14 cellular contexts compared by ENCODE assay signal in genomic region chr3:132134611-132135010, GRCh38.
DNase-seq lines count a peak whose midpoint lies in the region; TF ChIP-seq lines count a peak whose summit lies in the region.
"Had no signal": no experiment of that assay in that cellular context is flagged by ENCODE, and none has a peak within 500 bp of the region (broad histone marks: within the 10 kb centered on the region; RNA-seq: fewer than 3 reads in every experiment).

No MANE protein-coding gene starts in this region.

- H2AFZ ChIP-seq in smooth muscle cell (ENCODE audit: low read depth): no peak overlapping the region
- H2AFZ ChIP-seq: hepatocyte had no signal

- no peaks in the 10 kb centered on the region for H4K20me1 ChIP-seq in smooth muscle cell (ENCODE audit: low read depth)

- H3K36me3 Mint-ChIP-seq in glutamatergic neuron (ENCODE audit: unreplicated experiment): no peaks in the 10 kb centered on the region
- H3K36me3 Mint-ChIP-seq: WTC11 had no signal

- H3K9me3 Mint-ChIP-seq in glutamatergic neuron (ENCODE audit: unreplicated experiment): no peaks in the 10 kb centered on the region
- H3K9me3 Mint-ChIP-seq: WTC11 had no signal

- no peak overlapping the region for H3K4me2 ChIP-seq in smooth muscle cell
- H3K4me2 ChIP-seq: hepatocyte had no signal

- DNase-seq in H4 (ENCODE audit: low spot score) (peak; percentile 60), T1000 (lab: John Stamatoyannopoulos, UW) (peak; percentile 1), fibroblast of pulmonary artery (ENCODE audit: low read depth) (peak; percentile 88), smooth muscle cell (lab: John Stamatoyannopoulos, UW; ENCODE audit: unreplicated experiment) (no peak), SW480 (ENCODE audit: low spot score) (no peak), NCI-H128 (lab: John Stamatoyannopoulos, UW; ENCODE audit: unreplicated experiment) (no peak), glutamatergic neuron (no peak), NCI-H2227 (lab: John Stamatoyannopoulos, UW; ENCODE audit: unreplicated experiment) (no peak)
- DNase-seq: cerebellar nuclear complex, midbrain, NCI-H2029 treated with DMSO at 0.1 percent for 48 hours, right cardiac atrium had no signal

- H3K79me2 ChIP-seq in smooth muscle cell (ENCODE audit: low read depth): no peaks in the 10 kb centered on the region
- H3K79me2 ChIP-seq: hepatocyte had no signal

- peaks cover 12% of the 10 kb centered on the region for H3K4me1 ChIP-seq in smooth muscle cell (ENCODE audit: low read depth)

- no peak overlapping the region for H3K9ac ChIP-seq in smooth muscle cell (ENCODE audit: low read depth)

- peaks cover 2% of the 10 kb centered on the region for H3K27me3 Mint-ChIP-seq in glutamatergic neuron (ENCODE audit: unreplicated experiment)

- no peaks in the 10 kb centered on the region for H3K36me3 ChIP-seq in smooth muscle cell (ENCODE audit: low read depth)

- TF ChIP-seq CTCF in fibroblast of pulmonary artery (IDR thresholded peaks at IDR 0.05; ENCODE audit: low read length, missing control alignments) (no peak), smooth muscle cell (IDR thresholded peaks at IDR 0.05; ENCODE audit: borderline replicate concordance, insufficient read depth, poor library complexity, severe bottlenecking) (no peak), glutamatergic neuron (IDR thresholded peaks at IDR 0.05; ENCODE audit: partially characterized antibody, unreplicated experiment) (no peak)

- peak overlapping the region; percentile 92 for H3K27ac ChIP-seq in smooth muscle cell (ENCODE audit: low read depth)
- H3K27ac ChIP-seq: hepatocyte had no signal

- H3K4me1 Mint-ChIP-seq in glutamatergic neuron (ENCODE audit: low read depth, unreplicated experiment): no peaks in the 10 kb centered on the region

- no peak overlapping the region for H3K27ac Mint-ChIP-seq in glutamatergic neuron (ENCODE audit: unreplicated experiment)
- H3K27ac Mint-ChIP-seq: WTC11 had no signal

- H3K27me3 ChIP-seq in smooth muscle cell (ENCODE audit: low read depth): no peaks in the 10 kb centered on the region
- H3K27me3 ChIP-seq: hepatocyte had no signal

- no peaks in the 10 kb centered on the region for H3F3A ChIP-seq in smooth muscle cell (ENCODE audit: low read depth)

- 34% methylated on average over 1 of the region's 1 CpG for WGBS in smooth muscle cell (ENCODE audit: low lambda C conversion rate)

- H3K4me3 Mint-ChIP-seq in glutamatergic neuron (ENCODE audit: unreplicated experiment): no peak overlapping the region
- H3K4me3 Mint-ChIP-seq: WTC11 had no signal

- H3K4me3 ChIP-seq in fibroblast of pulmonary artery (replicated peaks; ENCODE audit: low read depth, low read length): no peak overlapping the region
- H3K4me3 ChIP-seq in smooth muscle cell: no peak overlapping the region
- H3K4me3 ChIP-seq: hepatocyte had no signal

- H3K9me3 ChIP-seq in smooth muscle cell (replicated peaks; ENCODE audit: low read depth): no peaks in the 10 kb centered on the region

Comparison
In these comparisons a context has a peak if more than half of its experiments do, and no peak if none do; other contexts are left out.
1. DNase-seq: peak in H4 (single experiment), T1000 (single experiment) and fibroblast of pulmonary artery (single experiment); none in smooth muscle cell (single experiment), SW480 (single experiment), NCI-H128 (single experiment), glutamatergic neuron (single experiment) and NCI-H2227 (single experiment).